In genomic region chr1:85259118-85259865, GRCh38 we compare ENCODE assay signal across 1 cellular context.
TF ChIP-seq lines count a peak whose summit lies in the region.

Gene C1orf52 (minus strand): TSS chr1:85259662. CDS start chr1:85259633, 29 bp downstream.

TF ChIP-seq in GM12878, 131 proteins besides CTCF, POLR2A, EP300 and RAD21 (continued from another document and continues in another):
- TF ChIP-seq ZBTB40 (IDR thresholded peaks at IDR 0.05; ENCODE audit: borderline replicate concordance) (peak; percentile 89), CBX5 (IDR thresholded peaks at IDR 0.05; ENCODE audit: low read depth) (no peak), GABPA (IDR thresholded peaks at IDR 0.05; ENCODE audit: low read depth) (peak; percentile 92), RUNX3 (IDR thresholded peaks at IDR 0.05; ENCODE audit: low read length) (peak; percentile 25; the same call in 1 of the 2 replicates), PML (IDR thresholded peaks at IDR 0.05; ENCODE audit: low read length) (peak; percentile 93), MEF2B (IDR thresholded peaks at IDR 0.05; ENCODE audit: partially characterized antibody, poor library complexity, severe bottlenecking) (no peak), NR2F1 (conservative IDR thresholded peaks at IDR 0.05) (no peak), PBX3 (IDR thresholded peaks at IDR 0.05; ENCODE audit: insufficient replicate concordance, low read depth, low read length) (peak; percentile 35), EZH2 (IDR thresholded peaks at IDR 0.05; ENCODE audit: borderline replicate concordance, control insufficient read depth, low read depth, low read length) (no peak), JUNB (IDR thresholded peaks at IDR 0.05) (no peak), ESRRA (IDR thresholded peaks at IDR 0.05; ENCODE audit: low read length) (no peak), BCL11A (IDR thresholded peaks at IDR 0.05; ENCODE audit: low read depth, low read length) (no peak), NFXL1 (IDR thresholded peaks at IDR 0.05; ENCODE audit: borderline replicate concordance) (no peak), KAT2A (conservative IDR thresholded peaks at IDR 0.05; ENCODE audit: control insufficient read depth, low read depth, low read length) (no peak), E2F8 (IDR thresholded peaks at IDR 0.05; ENCODE audit: low read depth, partially characterized antibody) (peak; percentile 27), ZBTB33 (IDR thresholded peaks at IDR 0.05) (0 out of 2 replicates have a peak, but pooled peaks have one; percentile 46), LARP7 (IDR thresholded peaks at IDR 0.05) (0 out of 2 replicates have a peak, but pooled peaks have one; percentile 44), DPF2 (IDR thresholded peaks at IDR 0.05) (0 out of 2 replicates have a peak, but pooled peaks have one; percentile 29), HDAC2 (IDR thresholded peaks at IDR 0.05) (no peak), SPI1 (IDR thresholded peaks at IDR 0.05; ENCODE audit: borderline replicate concordance, insufficient read depth, low read depth, low read length) (no peak), MYB (IDR thresholded peaks at IDR 0.05; ENCODE audit: borderline replicate concordance, low read depth, low read length) (no peak), ZNF274 (IDR thresholded peaks at IDR 0.05; ENCODE audit: insufficient read depth, insufficient read length) (no peak), ZNF622 (IDR thresholded peaks at IDR 0.05) (no peak), KDM1A (IDR thresholded peaks at IDR 0.05; ENCODE audit: borderline replicate concordance) (no peak), POLR2AphosphoS2 (IDR thresholded peaks at IDR 0.05; ENCODE audit: low read depth, low read length) (peak; percentile 76; the same call in 1 of the 2 replicates), FOXM1 (IDR thresholded peaks at IDR 0.05; ENCODE audit: low read depth, low read length) (no peak), NRF1 (conservative IDR thresholded peaks at IDR 0.05; ENCODE audit: low read depth, low read length) (no peak), HDAC6 (IDR thresholded peaks at IDR 0.05; ENCODE audit: unreplicated experiment) (no peak), SMARCA5 (IDR thresholded peaks at IDR 0.05) (no peak; the same call in 1 of the 2 replicates), ZNF207 (IDR thresholded peaks at IDR 0.05; ENCODE audit: borderline replicate concordance) (no peak), YY1 (IDR thresholded peaks at IDR 0.05; ENCODE audit: low read depth, low read length) (peak; percentile 95), IKZF2 (IDR thresholded peaks at IDR 0.05) (no peak), STAT3 (IDR thresholded peaks at IDR 0.05; ENCODE audit: low read depth, low read length) (no peak), CBX3 (IDR thresholded peaks at IDR 0.05; ENCODE audit: borderline replicate concordance, low read depth) (no peak), MXI1 (IDR thresholded peaks at IDR 0.05; ENCODE audit: low read depth, low read length) (no peak), KLF5 (IDR thresholded peaks at IDR 0.05; ENCODE audit: partially characterized antibody) (no peak), RCOR1 (conservative IDR thresholded peaks at IDR 0.05; ENCODE audit: low read depth, low read length) (no peak), JUND (IDR thresholded peaks at IDR 0.05; ENCODE audit: low read depth, low read length) (no peak), MTA2 (IDR thresholded peaks at IDR 0.05; ENCODE audit: low read depth) (no peak), HDGF (IDR thresholded peaks at IDR 0.05) (no peak), SMAD1 (IDR thresholded peaks at IDR 0.05; ENCODE audit: low read depth, partially characterized antibody) (no peak), SMAD5 (IDR thresholded peaks at IDR 0.05; ENCODE audit: low read depth) (peak; percentile 80; the same call in 1 of the 2 replicates)
- TF ChIP-seq, protein P1, sequence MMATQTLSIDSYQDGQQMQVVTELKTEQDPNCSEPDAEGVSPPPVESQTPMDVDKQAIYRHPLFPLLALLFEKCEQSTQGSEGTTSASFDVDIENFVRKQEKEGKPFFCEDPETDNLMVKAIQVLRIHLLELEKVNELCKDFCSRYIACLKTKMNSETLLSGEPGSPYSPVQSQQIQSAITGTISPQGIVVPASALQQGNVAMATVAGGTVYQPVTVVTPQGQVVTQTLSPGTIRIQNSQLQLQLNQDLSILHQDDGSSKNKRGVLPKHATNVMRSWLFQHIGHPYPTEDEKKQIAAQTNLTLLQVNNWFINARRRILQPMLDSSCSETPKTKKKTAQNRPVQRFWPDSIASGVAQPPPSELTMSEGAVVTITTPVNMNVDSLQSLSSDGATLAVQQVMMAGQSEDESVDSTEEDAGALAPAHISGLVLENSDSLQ (IDR thresholded peaks at IDR 0.05) = peak; percentile 69
- TF ChIP-seq, protein P2, sequence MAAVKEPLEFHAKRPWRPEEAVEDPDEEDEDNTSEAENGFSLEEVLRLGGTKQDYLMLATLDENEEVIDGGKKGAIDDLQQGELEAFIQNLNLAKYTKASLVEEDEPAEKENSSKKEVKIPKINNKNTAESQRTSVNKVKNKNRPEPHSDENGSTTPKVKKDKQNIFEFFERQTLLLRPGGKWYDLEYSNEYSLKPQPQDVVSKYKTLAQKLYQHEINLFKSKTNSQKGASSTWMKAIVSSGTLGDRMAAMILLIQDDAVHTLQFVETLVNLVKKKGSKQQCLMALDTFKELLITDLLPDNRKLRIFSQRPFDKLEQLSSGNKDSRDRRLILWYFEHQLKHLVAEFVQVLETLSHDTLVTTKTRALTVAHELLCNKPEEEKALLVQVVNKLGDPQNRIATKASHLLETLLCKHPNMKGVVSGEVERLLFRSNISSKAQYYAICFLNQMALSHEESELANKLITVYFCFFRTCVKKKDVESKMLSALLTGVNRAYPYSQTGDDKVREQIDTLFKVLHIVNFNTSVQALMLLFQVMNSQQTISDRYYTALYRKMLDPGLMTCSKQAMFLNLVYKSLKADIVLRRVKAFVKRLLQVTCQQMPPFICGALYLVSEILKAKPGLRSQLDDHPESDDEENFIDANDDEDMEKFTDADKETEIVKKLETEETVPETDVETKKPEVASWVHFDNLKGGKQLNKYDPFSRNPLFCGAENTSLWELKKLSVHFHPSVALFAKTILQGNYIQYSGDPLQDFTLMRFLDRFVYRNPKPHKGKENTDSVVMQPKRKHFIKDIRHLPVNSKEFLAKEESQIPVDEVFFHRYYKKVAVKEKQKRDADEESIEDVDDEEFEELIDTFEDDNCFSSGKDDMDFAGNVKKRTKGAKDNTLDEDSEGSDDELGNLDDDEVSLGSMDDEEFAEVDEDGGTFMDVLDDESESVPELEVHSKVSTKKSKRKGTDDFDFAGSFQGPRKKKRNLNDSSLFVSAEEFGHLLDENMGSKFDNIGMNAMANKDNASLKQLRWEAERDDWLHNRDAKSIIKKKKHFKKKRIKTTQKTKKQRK (IDR thresholded peaks at IDR 0.05; ENCODE audit: low read depth, low read length) = no peak
- TF ChIP-seq, protein P3, sequence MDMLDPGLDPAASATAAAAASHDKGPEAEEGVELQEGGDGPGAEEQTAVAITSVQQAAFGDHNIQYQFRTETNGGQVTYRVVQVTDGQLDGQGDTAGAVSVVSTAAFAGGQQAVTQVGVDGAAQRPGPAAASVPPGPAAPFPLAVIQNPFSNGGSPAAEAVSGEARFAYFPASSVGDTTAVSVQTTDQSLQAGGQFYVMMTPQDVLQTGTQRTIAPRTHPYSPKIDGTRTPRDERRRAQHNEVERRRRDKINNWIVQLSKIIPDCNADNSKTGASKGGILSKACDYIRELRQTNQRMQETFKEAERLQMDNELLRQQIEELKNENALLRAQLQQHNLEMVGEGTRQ (IDR thresholded peaks at IDR 0.05; ENCODE audit: borderline replicate concordance, low read depth, low read length) = no peak
- TF ChIP-seq, protein P4, sequence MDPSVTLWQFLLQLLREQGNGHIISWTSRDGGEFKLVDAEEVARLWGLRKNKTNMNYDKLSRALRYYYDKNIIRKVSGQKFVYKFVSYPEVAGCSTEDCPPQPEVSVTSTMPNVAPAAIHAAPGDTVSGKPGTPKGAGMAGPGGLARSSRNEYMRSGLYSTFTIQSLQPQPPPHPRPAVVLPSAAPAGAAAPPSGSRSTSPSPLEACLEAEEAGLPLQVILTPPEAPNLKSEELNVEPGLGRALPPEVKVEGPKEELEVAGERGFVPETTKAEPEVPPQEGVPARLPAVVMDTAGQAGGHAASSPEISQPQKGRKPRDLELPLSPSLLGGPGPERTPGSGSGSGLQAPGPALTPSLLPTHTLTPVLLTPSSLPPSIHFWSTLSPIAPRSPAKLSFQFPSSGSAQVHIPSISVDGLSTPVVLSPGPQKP (IDR thresholded peaks at IDR 0.05; ENCODE audit: low read depth, low read length) = peak; percentile 72
- TF ChIP-seq, protein P5, sequence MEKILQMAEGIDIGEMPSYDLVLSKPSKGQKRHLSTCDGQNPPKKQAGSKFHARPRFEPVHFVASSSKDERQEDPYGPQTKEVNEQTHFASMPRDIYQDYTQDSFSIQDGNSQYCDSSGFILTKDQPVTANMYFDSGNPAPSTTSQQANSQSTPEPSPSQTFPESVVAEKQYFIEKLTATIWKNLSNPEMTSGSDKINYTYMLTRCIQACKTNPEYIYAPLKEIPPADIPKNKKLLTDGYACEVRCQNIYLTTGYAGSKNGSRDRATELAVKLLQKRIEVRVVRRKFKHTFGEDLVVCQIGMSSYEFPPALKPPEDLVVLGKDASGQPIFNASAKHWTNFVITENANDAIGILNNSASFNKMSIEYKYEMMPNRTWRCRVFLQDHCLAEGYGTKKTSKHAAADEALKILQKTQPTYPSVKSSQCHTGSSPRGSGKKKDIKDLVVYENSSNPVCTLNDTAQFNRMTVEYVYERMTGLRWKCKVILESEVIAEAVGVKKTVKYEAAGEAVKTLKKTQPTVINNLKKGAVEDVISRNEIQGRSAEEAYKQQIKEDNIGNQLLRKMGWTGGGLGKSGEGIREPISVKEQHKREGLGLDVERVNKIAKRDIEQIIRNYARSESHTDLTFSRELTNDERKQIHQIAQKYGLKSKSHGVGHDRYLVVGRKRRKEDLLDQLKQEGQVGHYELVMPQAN (conservative IDR thresholded peaks at IDR 0.05) = peak; percentile 89
- TF ChIP-seq, protein P6, sequence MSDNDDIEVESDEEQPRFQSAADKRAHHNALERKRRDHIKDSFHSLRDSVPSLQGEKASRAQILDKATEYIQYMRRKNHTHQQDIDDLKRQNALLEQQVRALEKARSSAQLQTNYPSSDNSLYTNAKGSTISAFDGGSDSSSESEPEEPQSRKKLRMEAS (IDR thresholded peaks at IDR 0.05; ENCODE audit: low read depth, low read length) = peak; percentile 63
